15 cellular contexts compared by ENCODE assay signal in genomic region chr17:3528604-3529511, GRCh38. TPM values are rescaled to one million over a fixed set of nuclear protein-coding genes. Genes with fewer than 3 reads are reported as not detected.
A peak's percentile ranks its signal among the peaks of the same experiment; 100 is the strongest.
DNase-seq lines count a peak whose midpoint lies in the region; ATAC-seq, FAIRE-seq and TF ChIP-seq lines count a peak whose summit lies in the region.
"Had no signal": no experiment of that assay in that cellular context is flagged by ENCODE, and none has a peak within 500 bp of the region (broad histone marks: within the 10 kb centered on the region; RNA-seq: fewer than 3 reads in every experiment).

No MANE protein-coding gene starts in this region.

- no peaks in the 10 kb centered on the region for H3K4me1 ChIP-seq in K562 (replicated peaks in 1 of 2; ENCODE audit: control insufficient read depth in 2 of 2, insufficient read depth in 2 of 2, low read length in 2 of 2)
- H3K4me1 ChIP-seq: SJSA1 had no signal

- H3K9ac ChIP-seq in K562 (ENCODE audit: insufficient read depth in 1 of 2, low read depth in 2 of 2, low read length in 2 of 2): no peak overlapping the region

- no peak for TF ChIP-seq CTCF in K562 (IDR thresholded peaks at IDR 0.05 in 2 of 3, conservative IDR thresholded peaks at IDR 0.05 in 1 of 3; ENCODE audit: insufficient read depth in 2 of 3, low read depth in 1 of 3, low read length in 3 of 3)

- 2% methylated on average over 10 of the region's 21 CpGs for WGBS in K562 (ENCODE audit: insufficient coverage, low coverage, missing lambda C conversion rate)

- BruUV-seq in K562 (replicated peaks; lab: Mats Ljungman, UMichigan): no TSS peak

- CTCF ChIA-PET in K562 (lab: Yijun Ruan, JAX; ENCODE audit: low intra/inter-chr PET ratio): no interaction called here

- no peak for ATAC-seq in K562
- ATAC-seq: activated CD8-positive, alpha-beta memory T cell treated with anti-CD3 and anti-CD28 coated beads, Interleukin-2, amount 10 ng/mL, durations not matched to agents 7 days and 5 days had no signal

- no peak for TF ChIP-seq EP300 in K562 (IDR thresholded peaks at IDR 0.05; ENCODE audit: low read length)

- peaks cover 16 to 72% of the 10 kb centered on the region in 2 experiments; a peak in 4 of 5 replicates for H3K27me3 ChIP-seq in K562 (ENCODE audit: control insufficient read depth in 2 of 2, insufficient read depth in 2 of 2, low read length in 2 of 2)
- H3K27me3 ChIP-seq: SJSA1 had no signal

- H3K9me1 ChIP-seq in K562 (ENCODE audit: control insufficient read depth, insufficient read depth, low read length): no peaks in the 10 kb centered on the region

- intact Hi-C loops in K562 (cut with micrococcal nuclease): no loop called here

- no peak overlapping the region for H3K4me3 ChIP-seq in K562
- H3K4me3 ChIP-seq: SJSA1 had no signal

- no peak for TF ChIP-seq RAD21 in K562 (CRISPR knock-in tag; conservative IDR thresholded peaks at IDR 0.05 in 1 of 2, IDR thresholded peaks at IDR 0.05 in 1 of 2)

- H2AFZ ChIP-seq in K562 (ENCODE audit: low read depth, low read length): no peak overlapping the region

- no peaks in the 10 kb centered on the region for H3K9me3 ChIP-seq in K562 (replicated peaks; ENCODE audit: control insufficient read depth, insufficient read depth, low read depth, low read length)
- H3K9me3 ChIP-seq: SJSA1 had no signal

- H3K36me3 ChIP-seq in K562 (ENCODE audit: control insufficient read depth, insufficient read depth, low read length): no peaks in the 10 kb centered on the region
- H3K36me3 ChIP-seq: SJSA1 had no signal

- H4K20me1 ChIP-seq in K562 (replicated peaks; ENCODE audit: control insufficient read depth, insufficient read depth, low read length): no peaks in the 10 kb centered on the region

- no peaks in the 10 kb centered on the region for H3K79me2 ChIP-seq in K562 (ENCODE audit: control insufficient read depth, insufficient read depth, low read length)

- no peak overlapping the region for H3K4me2 ChIP-seq in K562 (ENCODE audit: insufficient read depth, low read length)

- no peak for TF ChIP-seq POLR2A in K562 (conservative IDR thresholded peaks at IDR 0.05)

- peak; percentile 25 for DNase-seq in DMS53 (lab: John Stamatoyannopoulos, UW)
- no peak for DNase-seq in DMS53 treated with DMSO at 0.1 percent for 48 hours (lab: John Stamatoyannopoulos, UW; ENCODE audit: unreplicated experiment)
- DNase-seq in K562 (ENCODE audit: extremely low read depth in 1 of 4, low spot score in 3 of 4): no peak
- DNase-seq in islet precursor cell: peak; percentile 86
- DNase-seq in superior temporal gyrus (ENCODE audit: extremely low spot score): peak; percentile 17
- no peak for DNase-seq in activated T-cell treated with anti-CD3 and anti-CD28 coated beads, Interleukin-2, amount 50 U/mL, for 48 hours
- no peak for DNase-seq in GM19238 (ENCODE audit: insufficient read length, low spot score)
- no peak for DNase-seq in LoVo (ENCODE audit: low spot score)
- DNase-seq: activated CD8-positive, alpha-beta memory T cell treated with anti-CD3 and anti-CD28 coated beads, Interleukin-2, amount 10 ng/mL, durations not matched to agents 7 days and 5 days; activated naive CD8-positive, alpha-beta T cell treated with anti-CD3 and anti-CD28 coated beads, Interleukin-2, amount 10 ng/mL, durations not matched to agents 7 days and 5 days; NCI-H524; retina had no signal

- in situ Hi-C loops in K562 (cut with MboI): no loop called here

- no peak for FAIRE-seq in K562 (lab: Jason Lieb, UNC)
- FAIRE-seq: endometrium had no signal

- no peak overlapping the region for H3K27ac ChIP-seq in K562 (ENCODE audit: extremely low read depth, low read depth, low read length)
- H3K27ac ChIP-seq: 22Rv1, SJSA1 had no signal

- POLR2A ChIA-PET in K562 (lab: Yijun Ruan, JAX): no interaction called here

TF ChIP-seq in K562, 482 proteins besides CTCF, POLR2A, EP300 and RAD21:
- TF ChIP-seq ZFP36 (IDR thresholded peaks at IDR 0.05; ENCODE audit: low read depth, low read length, partially characterized antibody) (peak; percentile 31), ZNF445 (CRISPR knock-in tag; IDR thresholded peaks at IDR 0.05; ENCODE audit: low read depth) (no peak), RBM25 (IDR thresholded peaks at IDR 0.05; ENCODE audit: low read depth, low read length, severe bottlenecking) (peak; percentile 58), SOX6 (IDR thresholded peaks at IDR 0.05) (no peak), RFX1 (IDR thresholded peaks at IDR 0.05) (no peak), HES1 (IDR thresholded peaks at IDR 0.05; ENCODE audit: low read depth) (no peak), NFRKB (IDR thresholded peaks at IDR 0.05; ENCODE audit: low read depth) (no peak), ZC3H8 (IDR thresholded peaks at IDR 0.05) (no peak), HIVEP1 (CRISPR knock-in tag; IDR thresholded peaks at IDR 0.05) (no peak)

RNA-seq across cellular contexts. Expression of gene TRPV3, which starts 28.8 kb away (rescaled TPM):
- total RNA-seq in K562 (2011; cell fraction: chromatin; rRNA removed; ENCODE audit: low replicate concordance): 0.90 and 1.3 TPM in 2 replicates
- 0.39 and 1.2 TPM in 2 replicates for total RNA-seq in K562 (2011; cell fraction: nucleolus; rRNA removed)
- 0.69 and 0.73 TPM in 2 replicates for total RNA-seq in K562 (2011; cell fraction: nucleoplasm; rRNA removed)
- total RNA-seq in K562 (2014; rRNA removed) (0.09 TPM in 1 of 2 replicates, not detected in the other), K562 (2014; rRNA removed; fragmentation: Illumina TruSeq; extraction: Trizol) (0.07 and 0.10 TPM in 2 replicates), K562 (2015; rRNA removed; fragmentation: Illumina TruSeq; extraction: Trizol) (0.11 TPM in 2 replicates), K562 (2021) (0.11 and 0.18 TPM in 2 replicates)
- polyA plus RNA-seq in K562 (2011; rRNA removed) (0.09 and 0.22 TPM in 2 replicates), K562 (2014; fragmentation: Illumina TruSeq; extraction: Trizol) (0.08 and 0.10 TPM in 2 replicates), K562 (2014; fragmentation: Nextera tagmentation; extraction: Ambion mirVana) (under 1 TPM in 1 of 2 experiments, not detected in 1; 0.03 TPM), K562 (2014; rRNA removed) (0.42 and 0.55 TPM in 2 replicates)
- 0.03 and 0.15 TPM in 2 replicates for polyA plus RNA-seq in K562 (2011; cell fraction: cytosol; rRNA removed)
- 0.32 and 0.55 TPM in 2 replicates for polyA plus RNA-seq in K562 (2011; cell fraction: nucleus; rRNA removed)
- polyA plus RNA-seq in K562 (2012): 0.09 and 0.17 TPM in 2 replicates
- polyA minus RNA-seq in K562 (2011; rRNA and poly(A)+ RNA removed): 0.25 and 0.36 TPM in 2 replicates
- polyA minus RNA-seq in K562 (2011; cell fraction: cytosol; rRNA and poly(A)+ RNA removed): not detected in 2 replicates
- polyA minus RNA-seq in K562 (2011; cell fraction: nucleus; rRNA and poly(A)+ RNA removed): 0.27 and 0.44 TPM in 2 replicates
- total RNA-seq: SJSA1 had no signal

RNA-seq across cellular contexts. Expression of gene ASPA, which starts 53.1 kb away (rescaled TPM):
- not detected in 2 replicates for total RNA-seq in K562 (2011; cell fraction: chromatin; rRNA removed; ENCODE audit: low replicate concordance)
- not detected in 2 replicates for total RNA-seq in K562 (2011; cell fraction: nucleolus; rRNA removed)
- not detected in 2 replicates for total RNA-seq in K562 (2011; cell fraction: nucleoplasm; rRNA removed)
- not detected in 2 replicates for total RNA-seq in K562 (2014; rRNA removed)
- total RNA-seq in K562 (2014; rRNA removed; fragmentation: Illumina TruSeq; extraction: Trizol): not detected in 2 replicates
- not detected in 2 replicates for total RNA-seq in K562 (2015; rRNA removed; fragmentation: Illumina TruSeq; extraction: Trizol)
- not detected in 2 replicates for total RNA-seq in K562 (2021)
- polyA plus RNA-seq in K562 (2011; rRNA removed): not detected in 2 replicates
- not detected in 2 replicates for polyA plus RNA-seq in K562 (2011; cell fraction: cytosol; rRNA removed)
- not detected in 2 replicates for polyA plus RNA-seq in K562 (2011; cell fraction: nucleus; rRNA removed)
- polyA plus RNA-seq in K562 (2012): not detected in 2 replicates
- polyA plus RNA-seq in K562 (2014; fragmentation: Illumina TruSeq; extraction: Trizol): not detected in 2 replicates
- not detected for polyA plus RNA-seq in K562 (2014; fragmentation: Nextera tagmentation; extraction: Ambion mirVana)
- polyA plus RNA-seq in K562 (2014; rRNA removed): not detected in 2 replicates
- polyA minus RNA-seq in K562 (2011; rRNA and poly(A)+ RNA removed): not detected in 2 replicates
- polyA minus RNA-seq in K562 (2011; cell fraction: cytosol; rRNA and poly(A)+ RNA removed): not detected in 2 replicates
- polyA minus RNA-seq in K562 (2011; cell fraction: nucleus; rRNA and poly(A)+ RNA removed): not detected in 2 replicates
- total RNA-seq: activated CD8-positive, alpha-beta memory T cell treated with anti-CD3 and anti-CD28 coated beads, Interleukin-2, amount 10 ng/mL, durations not matched to agents 7 days and 5 days; activated naive CD8-positive, alpha-beta T cell treated with anti-CD3 and anti-CD28 coated beads, Interleukin-2, amount 10 ng/mL, durations not matched to agents 7 days and 5 days had no signal

RNA-seq across cellular contexts. Expression of gene SPATA22, which starts 57.2 kb away (rescaled TPM):
- total RNA-seq in K562 (2011; cell fraction: chromatin; rRNA removed; ENCODE audit: low replicate concordance): not detected in 2 replicates
- total RNA-seq in K562 (2011; cell fraction: nucleolus; rRNA removed): 0.39 and 0.50 TPM in 2 replicates
- total RNA-seq in K562 (2011; cell fraction: nucleoplasm; rRNA removed): not detected in 2 replicates
- total RNA-seq in K562 (2014; rRNA removed): 0.16 and 0.18 TPM in 2 replicates
- total RNA-seq in K562 (2014; rRNA removed; fragmentation: Illumina TruSeq; extraction: Trizol): 0.44 and 0.73 TPM in 2 replicates
- total RNA-seq in K562 (2015; rRNA removed; fragmentation: Illumina TruSeq; extraction: Trizol): 0.33 and 0.38 TPM in 2 replicates
- 0.33 TPM in 1 of 2 replicates, not detected in the other for total RNA-seq in K562 (2021)
- polyA plus RNA-seq in K562 (2011; rRNA removed): 0.17 TPM in 1 of 2 replicates, not detected in the other
- not detected in 2 replicates for polyA plus RNA-seq in K562 (2011; cell fraction: cytosol; rRNA removed)
- polyA plus RNA-seq in K562 (2011; cell fraction: nucleus; rRNA removed): not detected in 2 replicates
- polyA plus RNA-seq in K562 (2012): 0.56 and 1.1 TPM in 2 replicates
- 0.62 and 0.77 TPM in 2 replicates for polyA plus RNA-seq in K562 (2014; fragmentation: Illumina TruSeq; extraction: Trizol)
- polyA plus RNA-seq in K562 (2014; fragmentation: Nextera tagmentation; extraction: Ambion mirVana): under 1 TPM; 0.48 to 0.66 TPM
- polyA plus RNA-seq in K562 (2014; rRNA removed): 0.36 and 0.53 TPM in 2 replicates
- polyA minus RNA-seq in K562 (2011; rRNA and poly(A)+ RNA removed): not detected in 2 replicates
- polyA minus RNA-seq in K562 (2011; cell fraction: cytosol; rRNA and poly(A)+ RNA removed): not detected in 2 replicates
- 0.27 TPM in 1 of 2 replicates, not detected in the other for polyA minus RNA-seq in K562 (2011; cell fraction: nucleus; rRNA and poly(A)+ RNA removed)
- total RNA-seq: SJSA1 had no signal

Comparison
In these comparisons a context has a peak if more than half of its experiments do, and no peak if none do; other contexts are left out.
1. DNase-seq: peak in DMS53 (single experiment), islet precursor cell (single experiment) and superior temporal gyrus (single experiment); none in DMS53 treated with DMSO at 0.1 percent for 48 hours (single experiment), K562 (0 of 4), activated T-cell treated with anti-CD3 and anti-CD28 coated beads, Interleukin-2, amount 50 U/mL, for 48 hours (0 of 2), GM19238 (single experiment) and LoVo (single experiment).